Comparison of ENCODE assay signal across 28 cellular contexts in genomic region chr15:88537591-88538317, GRCh38.
"Had no signal": no experiment of that assay in that cellular context is flagged by ENCODE, and none has a peak within 500 bp of the region (broad histone marks: within the 10 kb centered on the region; RNA-seq: fewer than 3 reads in every experiment).

No MANE protein-coding gene starts in this region.

- H3K36me3 ChIP-seq: adrenal gland, colonic mucosa, left lung, ovary, suprapubic skin, tibial artery had no signal

- H3K4me1 Mint-ChIP-seq: stimulated activated memory B cell treated with anti-CD40 and anti-IgM and Interleukin-4, amounts not matched to agents 10 μg/mL and 1 μg/mL and 100 μg/mL, for 72 hours had no signal

- H3K9me3 ChIP-seq: adrenal gland, body of pancreas, colonic mucosa, left lung, ovary, tibial artery had no signal

- H3K27ac Mint-ChIP-seq: activated naive CD4-positive, alpha-beta T cell treated with anti-CD3 and anti-CD28 coated beads for 36 hours; activated naive CD8-positive, alpha-beta T cell treated with anti-CD3 and anti-CD28 coated beads for 36 hours; activated T-helper 1 cell treated with anti-CD3 and anti-CD28 coated beads, Interleukin-12 subunit alpha, Interleukin-12 subunit beta, Interleukin-2, Interleukin-4 antibody, amounts not matched to agents 30 ng/mL and 10 ng/mL and 1 ng/mL, durations not matched to agents 14 hours and 24 hours and 36 hours; naive thymus-derived CD4-positive, alpha-beta T cell; progenitor cell of endocrine pancreas; stimulated activated memory B cell treated with anti-CD40 and anti-IgM and Interleukin-4, amounts not matched to agents 10 μg/mL and 1 μg/mL and 100 μg/mL, for 72 hours; T-helper 2 cell treated with Interferon-gamma antibody and Interleukin-4, amounts not matched to agents 5 μg/mL and 100 μg/mL, for 36 hours had no signal

- H3K4me1 ChIP-seq: body of pancreas, colonic mucosa, left lung, suprapubic skin had no signal

- H3K4me3 Mint-ChIP-seq: activated naive CD4-positive, alpha-beta T cell treated with anti-CD3 and anti-CD28 coated beads for 36 hours; activated naive CD8-positive, alpha-beta T cell treated with anti-CD3 and anti-CD28 coated beads for 36 hours; activated T-helper 1 cell treated with anti-CD3 and anti-CD28 coated beads, Interleukin-12 subunit alpha, Interleukin-12 subunit beta, Interleukin-2, Interleukin-4 antibody, amounts not matched to agents 30 ng/mL and 10 ng/mL and 1 ng/mL, durations not matched to agents 14 hours and 24 hours and 36 hours; naive thymus-derived CD4-positive, alpha-beta T cell; stimulated activated memory B cell treated with anti-CD40 and anti-IgM and Interleukin-4, amounts not matched to agents 10 μg/mL and 1 μg/mL and 100 μg/mL, for 72 hours; T-helper 2 cell treated with Interferon-gamma antibody and Interleukin-4, amounts not matched to agents 5 μg/mL and 100 μg/mL, for 36 hours had no signal

- H3K27me3 Mint-ChIP-seq: activated naive CD8-positive, alpha-beta T cell treated with anti-CD3 and anti-CD28 coated beads for 36 hours; progenitor cell of endocrine pancreas; stimulated activated memory B cell treated with anti-CD40 and anti-IgM and Interleukin-4, amounts not matched to agents 10 μg/mL and 1 μg/mL and 100 μg/mL, for 72 hours had no signal

- H3K27me3 ChIP-seq: adrenal gland, body of pancreas, colonic mucosa, left lung, ovary, suprapubic skin, tibial artery had no signal

- H3K27ac ChIP-seq: adrenal gland, body of pancreas, colonic mucosa, left lung, ovary, suprapubic skin, tibial artery had no signal

- DNase-seq: activated CD4-positive, alpha-beta T cell treated with anti-CD3 and anti-CD28 coated beads for 4 hours; activated CD4-positive, alpha-beta T cell treated with anti-CD3 and anti-CD28 coated beads, Interleukin-2, amount 50 U/mL, for 48 hours; activated CD4-positive, CD25-positive, alpha-beta regulatory T cell; activated CD8-positive, alpha-beta memory T cell treated with anti-CD3 and anti-CD28 coated beads for 24 hours; activated effector memory CD4-positive, alpha-beta T cell treated with anti-CD3 and anti-CD28 coated beads, Interleukin-2, amount 50 U/mL, for 16 hours; activated naive CD4-positive, alpha-beta T cell treated with anti-CD3 and anti-CD28 coated beads for 36 hours; activated naive CD8-positive, alpha-beta T cell treated with anti-CD3 and anti-CD28 coated beads for 36 hours; adrenal gland; aorta; body of pancreas; cerebellar nuclear complex; colonic mucosa; effector CD8-positive, alpha-beta T cell; left lung; naive thymus-derived CD4-positive, alpha-beta T cell; ovary; retina; stimulated activated CD4-positive, alpha-beta T cell treated with anti-CD3 and anti-CD28 coated beads, Interleukin-1b, Interleukin-23, amount 100 ng/mL, for 48 hours; stimulated activated CD4-positive, alpha-beta T cell treated with anti-CD3 and anti-CD28 coated beads, Interleukin-4, amount 100 ng/mL, for 4 hours; stimulated activated CD8-positive, alpha-beta memory T cell treated with anti-CD3 and anti-CD28 coated beads, Interleukin-4, amount 100 ng/mL, for 48 hours; tibial artery had no signal

- H3K4me3 ChIP-seq: adrenal gland, body of pancreas, colonic mucosa, left lung, lung, ovary, smooth muscle cell, suprapubic skin, tibial artery had no signal

- ATAC-seq: body of pancreas; left lung; naive thymus-derived CD4-positive, alpha-beta T cell; stimulated activated memory B cell treated with anti-CD40 and anti-IgM and Interleukin-4, amounts not matched to agents 10 μg/mL and 1 μg/mL and 100 μg/mL, for 72 hours had no signal
